ENCODE assay signal across 8 cellular contexts in the genomic region with DNA sequence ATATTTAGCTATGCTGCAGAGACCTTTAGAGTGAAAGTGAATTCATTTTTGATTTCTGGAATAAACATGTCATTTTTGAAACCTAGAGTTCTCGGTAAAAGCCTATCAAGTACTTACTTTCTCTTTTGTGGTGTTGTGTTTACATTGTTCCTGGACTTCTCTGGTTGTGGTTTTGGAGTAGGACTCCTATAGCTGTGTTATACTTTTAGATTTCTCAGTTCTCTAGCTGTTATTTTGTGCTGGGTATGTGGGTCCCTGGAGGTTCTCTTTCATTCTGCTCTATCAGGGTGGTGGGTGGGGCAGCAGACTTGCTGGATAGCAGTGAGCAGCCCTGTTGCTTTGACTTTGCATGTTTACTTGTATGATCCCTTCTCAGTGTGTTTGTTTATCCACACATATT. TPM values are rescaled to one million over a fixed set of nuclear protein-coding genes. Genes with fewer than 3 reads are reported as not detected.
DNase-seq lines count a peak whose midpoint lies in the region; ATAC-seq and TF ChIP-seq lines count a peak whose summit lies in the region.

No MANE protein-coding gene starts in this region.

- in situ Hi-C loops in astrocyte of the spinal cord (cut with HindIII; ENCODE audit: low sequenced_read_pairs), result no loop called here

- H3K4me2 ChIP-seq in DND-41 (ENCODE audit: insufficient read depth, low read length) (peak overlapping the region; percentile 80), osteoblast (ENCODE audit: insufficient read depth, low read length) (peak overlapping the region; percentile 87)

- H4K20me1 ChIP-seq in DND-41 (ENCODE audit: insufficient read depth, low read length) (no peaks in the 10 kb centered on the region), osteoblast (ENCODE audit: insufficient read depth, low read length) (no peaks in the 10 kb centered on the region)

- H3K4me1 ChIP-seq in DND-41 (ENCODE audit: insufficient read depth, low read length), result peaks cover 19% of the 10 kb centered on the region
- peaks cover 4% of the 10 kb centered on the region for H3K4me1 ChIP-seq in osteoblast (ENCODE audit: insufficient read depth, low read length)

- H3K36me3 ChIP-seq in DND-41 (ENCODE audit: insufficient read depth, low read length), result peaks cover 22% of the 10 kb centered on the region; the same call in 1 of the 2 replicates
- no peaks in the 10 kb centered on the region for H3K36me3 ChIP-seq in osteoblast (ENCODE audit: insufficient read depth, low read length)

- H3K9ac ChIP-seq in DND-41 (ENCODE audit: low read depth, low read length), result peak overlapping the region; percentile 39

- no peak for TF ChIP-seq CTCF in DND-41 (IDR thresholded peaks at IDR 0.05; ENCODE audit: borderline replicate concordance, extremely low read depth, low read length, poor library complexity, severe bottlenecking)
- TF ChIP-seq CTCF in astrocyte of the spinal cord (IDR thresholded peaks at IDR 0.05; ENCODE audit: low read depth, low read length), result no peak
- no peak for TF ChIP-seq CTCF in osteoblast (IDR thresholded peaks at IDR 0.05; ENCODE audit: extremely low read depth, low read depth, low read length)

- peaks cover 3% of the 10 kb centered on the region; the same call in 1 of the 2 replicates for H3K79me2 ChIP-seq in DND-41 (ENCODE audit: insufficient read depth, low read length)
- H3K79me2 ChIP-seq in osteoblast (ENCODE audit: insufficient read depth, low read length), result no peaks in the 10 kb centered on the region

- ATAC-seq in DND-41 (ENCODE audit: insufficient read depth, low read depth) (peak; percentile 98), GM19397 (IDR thresholded peaks at IDR 0.05; ENCODE audit: unreplicated experiment) (peak; percentile 77), HG03460 (IDR thresholded peaks at IDR 0.05; ENCODE audit: unreplicated experiment) (peak; percentile 85)

- peak; percentile 43 for DNase-seq in DND-41
- DNase-seq in astrocyte of the spinal cord (ENCODE audit: low read depth, low spot score), result peak; percentile 56
- peak; percentile 66 for DNase-seq in osteoblast (ENCODE audit: insufficient read length, low spot score, missing footprints)
- DNase-seq in SHP77 treated with DMSO at 0.1 percent for 48 hours (lab: John Stamatoyannopoulos, UW), result no peak
- DNase-seq in LoVo (ENCODE audit: low spot score), result no peak
- no peak for DNase-seq in activated CD4-positive, CD25-positive, alpha-beta regulatory T cell (lab: John Stamatoyannopoulos, UW)

- peak overlapping the region in 1 of 2 experiments; percentile 55; a peak in 2 of 4 replicates for H3K4me3 ChIP-seq in DND-41 (ENCODE audit: low read depth in 1 of 2, low read length in 2 of 2)
- H3K4me3 ChIP-seq in astrocyte of the spinal cord (ENCODE audit: low read depth, low read length), result peak overlapping the region; percentile 8
- H3K4me3 ChIP-seq in osteoblast (ENCODE audit: insufficient read depth, low read length), result peak overlapping the region; percentile 73

- H3K27me3 ChIP-seq in DND-41 (ENCODE audit: insufficient read depth, low read length, poor library complexity) (no peaks in the 10 kb centered on the region), osteoblast (ENCODE audit: insufficient read depth, low read length) (no peaks in the 10 kb centered on the region)

- H3K27ac ChIP-seq in DND-41 (ENCODE audit: low read length) (peak overlapping the region; percentile 76), osteoblast (ENCODE audit: low read depth, low read length) (no peak overlapping the region)

- peak overlapping the region; percentile 56; the same call in 1 of the 2 replicates for H2AFZ ChIP-seq in DND-41 (ENCODE audit: low read depth, low read length)
- H2AFZ ChIP-seq in osteoblast (ENCODE audit: low read length), result peak overlapping the region; percentile 67

- H3K9me3 ChIP-seq in DND-41 (ENCODE audit: insufficient read depth, low read length, severe bottlenecking), result no peaks in the 10 kb centered on the region
- no peaks in the 10 kb centered on the region for H3K9me3 ChIP-seq in osteoblast (ENCODE audit: low read depth, low read length)

RNA-seq across cellular contexts. Expression of gene MSMO1, which starts 25.6 kb away (rescaled TPM):
- total RNA-seq in osteoblast, result 238 and 290 TPM in 2 replicates

Comparison
In these comparisons a context has a peak if more than half of its experiments do, and no peak if none do; other contexts are left out.
1. DNase-seq: peak in DND-41 (single experiment), astrocyte of the spinal cord (single experiment) and osteoblast (single experiment); none in SHP77 treated with DMSO at 0.1 percent for 48 hours (single experiment), LoVo (single experiment) and activated CD4-positive, CD25-positive, alpha-beta regulatory T cell (0 of 4).
2. Peak in every context shown above with its lines, with median percentiles within 50 percentile points of each other: ATAC-seq.